1 cellular context compared by ENCODE assay signal in genomic region chr11:43547900-43548381, GRCh38.
TF ChIP-seq lines count a peak whose summit lies in the region.

No MANE protein-coding gene starts in this region.

TF ChIP-seq in K562, 482 proteins besides CTCF, POLR2A, EP300 and RAD21 (continued from another document and continues in another):
- peak; percentile 94 for TF ChIP-seq MGA (IDR thresholded peaks at IDR 0.05)
- TF ChIP-seq ZNF212 (CRISPR knock-in tag; IDR thresholded peaks at IDR 0.05): no peak
- TF ChIP-seq SUPT5H (IDR thresholded peaks at IDR 0.05): no peak
- TF ChIP-seq ZFP36 (IDR thresholded peaks at IDR 0.05; ENCODE audit: low read depth, low read length, partially characterized antibody): no peak
- TF ChIP-seq E2F4 (CRISPR knock-in tag; IDR thresholded peaks at IDR 0.05; ENCODE audit: low read depth): peak; percentile 77
- no peak for TF ChIP-seq ERF (CRISPR knock-in tag; IDR thresholded peaks at IDR 0.05)
- no peak for TF ChIP-seq SREBF2 (CRISPR knock-in tag; IDR thresholded peaks at IDR 0.05)
- TF ChIP-seq MITF (IDR thresholded peaks at IDR 0.05): 0 out of 2 replicates have a peak, but pooled peaks have one; percentile 47
- TF ChIP-seq ZZZ3 (IDR thresholded peaks at IDR 0.05): no peak
- no peak for TF ChIP-seq CHD4 (IDR thresholded peaks at IDR 0.05; ENCODE audit: insufficient read depth, insufficient replicate concordance, low read depth, low read length, poor library complexity, severe bottlenecking)
- TF ChIP-seq RFX5 (IDR thresholded peaks at IDR 0.05; ENCODE audit: low read depth, low read length): no peak
- TF ChIP-seq KDM4B (IDR thresholded peaks at IDR 0.05; ENCODE audit: borderline replicate concordance in 2 of 2, low read depth in 1 of 2): no peak
- peak; percentile 94 for TF ChIP-seq NR3C1 (CRISPR knock-in tag; IDR thresholded peaks at IDR 0.05)
- TF ChIP-seq FIP1L1 (IDR thresholded peaks at IDR 0.05; ENCODE audit: low read depth, low read length, poor library complexity, severe bottlenecking): no peak
- TF ChIP-seq SIX5 (IDR thresholded peaks at IDR 0.05; ENCODE audit: borderline replicate concordance in 1 of 2, insufficient read depth in 1 of 2, low read depth in 1 of 2, low read length in 2 of 2): no peak
- no peak for TF ChIP-seq CBFB (CRISPR knock-in tag; IDR thresholded peaks at IDR 0.05)
- no peak for TF ChIP-seq TSC22D4 (tag; IDR thresholded peaks at IDR 0.05)
- no peak for TF ChIP-seq ZNF592 (IDR thresholded peaks at IDR 0.05)
- TF ChIP-seq RREB1 (CRISPR knock-in tag; IDR thresholded peaks at IDR 0.05): no peak
- no peak for TF ChIP-seq NR4A1 (CRISPR knock-in tag; IDR thresholded peaks at IDR 0.05)
- 0 out of 2 replicates have a peak, but pooled peaks have one; percentile 51 for TF ChIP-seq NR4A1 (tag; IDR thresholded peaks at IDR 0.05)
- TF ChIP-seq SAFB (IDR thresholded peaks at IDR 0.05; ENCODE audit: borderline replicate concordance, low read depth, low read length): 0 out of 2 replicates have a peak, but pooled peaks have one; percentile 49
- peak; percentile 50 to 55; a peak in 2 of 4 replicates for TF ChIP-seq MAZ (CRISPR knock-in tag; conservative IDR thresholded peaks at IDR 0.05 in 1 of 2, IDR thresholded peaks at IDR 0.05 in 1 of 2)
- TF ChIP-seq SMAD1 (IDR thresholded peaks at IDR 0.05; ENCODE audit: low read depth, low read length, partially characterized antibody): no peak
- no peak for TF ChIP-seq ZBTB8A (IDR thresholded peaks at IDR 0.05; ENCODE audit: partially characterized antibody)
- no peak for TF ChIP-seq HIVEP1 (CRISPR knock-in tag; IDR thresholded peaks at IDR 0.05)
- no peak for TF ChIP-seq ZBTB43 (CRISPR knock-in tag; IDR thresholded peaks at IDR 0.05)
- TF ChIP-seq MYBL2 (IDR thresholded peaks at IDR 0.05; ENCODE audit: low read depth): no peak
- TF ChIP-seq MYBL2 (CRISPR knock-in tag; IDR thresholded peaks at IDR 0.05; ENCODE audit: borderline replicate concordance): no peak
